Comparison of ENCODE assay signal across 8 cellular contexts in genomic region chr12:28189774-28190320, GRCh38.
DNase-seq lines count a peak whose midpoint lies in the region; ATAC-seq, FAIRE-seq and TF ChIP-seq lines count a peak whose summit lies in the region.

No MANE protein-coding gene starts in this region.

- peak overlapping the region; percentile 100 for H3K27ac Mint-ChIP-seq in effector memory CD8-positive, alpha-beta T cell
- H3K27ac Mint-ChIP-seq in nephron, result peak overlapping the region; percentile 93 to 96 (median 93)

- DNase-seq in NCI-H1694 treated with DMSO at 0.1 percent for 48 hours (lab: John Stamatoyannopoulos, UW) (peak; percentile 29), NCI-H1694 (lab: John Stamatoyannopoulos, UW) (no peak), RKO (ENCODE audit: low spot score) (peak; percentile 48), GM20000 (ENCODE audit: low spot score) (no peak), D721Med (ENCODE audit: insufficient read length, low spot score) (no peak)
- peak in 1 of 3 experiments; percentile 0 for DNase-seq in effector memory CD8-positive, alpha-beta T cell

- H3K9me3 Mint-ChIP-seq in effector memory CD8-positive, alpha-beta T cell, result no peaks in the 10 kb centered on the region
- H3K9me3 Mint-ChIP-seq in nephron, result peaks cover 21% of the 10 kb centered on the region

- FAIRE-seq in D721Med (lab: Jason Lieb, UNC), result no peak

- peaks cover 31 to 39% of the 10 kb centered on the region in 2 donors for H3K4me1 Mint-ChIP-seq in effector memory CD8-positive, alpha-beta T cell (ENCODE audit: low read depth in 2 of 2)
- peaks cover 11% of the 10 kb centered on the region for H3K4me1 Mint-ChIP-seq in nephron

- peaks cover 18% of the 10 kb centered on the region for H3K36me3 Mint-ChIP-seq in effector memory CD8-positive, alpha-beta T cell (ENCODE audit: insufficient read depth)
- peaks cover 24% of the 10 kb centered on the region for H3K36me3 Mint-ChIP-seq in nephron (ENCODE audit: low read depth)

- TF ChIP-seq CTCF in nephron (IDR thresholded peaks at IDR 0.05; ENCODE audit: unreplicated experiment in 3 of 3) (no peak), GM20000 (IDR thresholded peaks at IDR 0.05; ENCODE audit: extremely low read depth, missing control alignments) (no peak), D721Med (IDR thresholded peaks at IDR 0.05; ENCODE audit: insufficient read depth, missing control alignments) (no peak)

- no peaks in the 10 kb centered on the region for H3K27me3 Mint-ChIP-seq in effector memory CD8-positive, alpha-beta T cell
- H3K27me3 Mint-ChIP-seq in nephron (ENCODE audit: low read depth), result no peaks in the 10 kb centered on the region

- no peak for ATAC-seq in effector memory CD8-positive, alpha-beta T cell (replicated peaks)
- no peak for ATAC-seq in HG03342 (IDR thresholded peaks at IDR 0.05; ENCODE audit: unreplicated experiment)

- H3K4me3 Mint-ChIP-seq in effector memory CD8-positive, alpha-beta T cell, result peak overlapping the region; percentile 95 to 97
- H3K4me3 Mint-ChIP-seq in nephron, result peak overlapping the region; percentile 88 to 93 (median 90)

Comparison
In these comparisons a context has a peak if more than half of its experiments do, and no peak if none do; other contexts are left out.
1. DNase-seq: peak in NCI-H1694 treated with DMSO at 0.1 percent for 48 hours (single experiment) and RKO (single experiment); none in NCI-H1694 (single experiment), GM20000 (single experiment) and D721Med (single experiment).